In the genomic region with DNA sequence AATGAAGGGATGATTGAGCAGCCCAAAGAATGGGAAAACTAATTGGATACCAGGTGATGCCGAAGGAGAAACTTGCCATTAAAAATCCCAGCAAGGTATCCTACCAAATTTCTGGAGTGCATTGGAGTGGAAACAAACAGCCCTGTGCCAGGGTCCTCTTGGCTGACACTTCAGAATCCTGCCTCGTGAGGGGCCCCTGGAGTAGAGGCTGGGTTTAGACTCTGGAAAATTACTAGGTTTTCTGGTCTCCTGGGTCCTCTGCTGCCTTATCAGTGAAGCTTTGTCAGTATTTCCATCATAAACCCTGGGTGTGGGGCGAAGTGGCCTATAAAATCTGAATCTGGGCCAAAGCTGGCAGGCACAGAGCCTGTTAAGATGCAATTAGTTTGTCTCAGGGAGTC, we compare ENCODE assay signal across 19 cellular contexts.
A peak's percentile ranks its signal among the peaks of the same experiment; 100 is the strongest.
DNase-seq lines count a peak whose midpoint lies in the region; ATAC-seq and TF ChIP-seq lines count a peak whose summit lies in the region.
"Had no signal": no experiment of that assay in that cellular context is flagged by ENCODE, and none has a peak within 500 bp of the region (broad histone marks: within the 10 kb centered on the region; RNA-seq: fewer than 3 reads in every experiment).

No MANE protein-coding gene starts in this region.

- no peaks in the 10 kb centered on the region for H3K79me2 ChIP-seq in fibroblast of lung (ENCODE audit: control insufficient read depth, insufficient read depth, low read length)

- no peaks in the 10 kb centered on the region for H3K9me3 ChIP-seq in fibroblast of lung (ENCODE audit: control insufficient read depth, insufficient read depth, low read depth, low read length)
- H3K9me3 ChIP-seq: heart left ventricle had no signal

- no peaks in the 10 kb centered on the region for H3K27me3 ChIP-seq in fibroblast of lung (ENCODE audit: control insufficient read depth, insufficient read depth, low read length)

- peak overlapping the region; percentile 83 for H3K4me2 ChIP-seq in fibroblast of lung (ENCODE audit: extremely low read depth, insufficient read depth, low read length)

- DNase-seq in DMS 273 (lab: John Stamatoyannopoulos, UW; ENCODE audit: unreplicated experiment) = peak; percentile 71
- DNase-seq in NCI-H1105 (lab: John Stamatoyannopoulos, UW) = peak; percentile 8
- peak; percentile 4 to 9 for DNase-seq in fibroblast of lung (ENCODE audit: low read depth in 2 of 2)
- peak; percentile 56 for DNase-seq in retina
- no peak for DNase-seq in NCI-H2107 (lab: John Stamatoyannopoulos, UW)
- no peak for DNase-seq in NCI-H1694 treated with DMSO at 0.1 percent for 48 hours (lab: John Stamatoyannopoulos, UW)
- no peak for DNase-seq in iPS-NIHi11 (ENCODE audit: low spot score)
- DNase-seq: activated CD4-positive, alpha-beta T cell treated with anti-CD3 and anti-CD28 coated beads for 48 hours; activated CD8-positive, alpha-beta memory T cell treated with anti-CD3 and anti-CD28 coated beads, Interleukin-2, amount 50 U/mL, for 48 hours; anterior cingulate cortex; H9; heart left ventricle; Karpas-422; NCI-H146; NCI-H524; OCI-M1; stimulated activated naive B cell treated with anti-CD40 and anti-IgM and Interleukin-4, amounts not matched to agents 10 μg/mL and 1 μg/mL and 100 μg/mL, for 72 hours had no signal

- peak overlapping the region; percentile 39 for H3K27ac ChIP-seq in fibroblast of lung (ENCODE audit: insufficient read depth, low read length)
- H3K27ac ChIP-seq: SK-N-MC had no signal

- H3K9ac ChIP-seq in fibroblast of lung (ENCODE audit: insufficient read depth, low read length) = no peak overlapping the region

- no peak for TF ChIP-seq CTCF in fibroblast of lung (conservative IDR thresholded peaks at IDR 0.05 in 1 of 2, IDR thresholded peaks at IDR 0.05 in 1 of 2; ENCODE audit: low read depth in 1 of 2, low read length in 2 of 2)

- no peaks in the 10 kb centered on the region for H4K20me1 ChIP-seq in fibroblast of lung (ENCODE audit: control insufficient read depth, extremely low read depth, insufficient read depth, low read length)

- no peaks in the 10 kb centered on the region for H3K36me3 ChIP-seq in fibroblast of lung (ENCODE audit: control insufficient read depth, insufficient read depth, low read length)
- H3K36me3 ChIP-seq: heart left ventricle had no signal

- no peak overlapping the region for H3K4me3 ChIP-seq in fibroblast of lung (replicated peaks in 1 of 4; ENCODE audit: control extremely low read depth in 1 of 4, insufficient read depth in 1 of 4, low read depth in 3 of 4, low read length in 4 of 4)
- H3K4me3 ChIP-seq: heart left ventricle, SK-N-MC had no signal

- H2AFZ ChIP-seq in fibroblast of lung (ENCODE audit: low read length) = no peak overlapping the region

- H3K4me1 ChIP-seq in fibroblast of lung (ENCODE audit: control insufficient read depth, extremely low read depth, insufficient read depth, low read length) = peaks cover 31% of the 10 kb centered on the region

- no peak for ATAC-seq in GM21825 (IDR thresholded peaks at IDR 0.05; ENCODE audit: unreplicated experiment)
- ATAC-seq: heart left ventricle; stimulated activated naive B cell treated with anti-CD40 and anti-IgM and Interleukin-4, amounts not matched to agents 10 μg/mL and 1 μg/mL and 100 μg/mL, for 72 hours had no signal

Comparison
In these comparisons a context has a peak if more than half of its experiments do, and no peak if none do; other contexts are left out.
1. DNase-seq: peak in DMS 273 (single experiment), NCI-H1105 (single experiment), fibroblast of lung (2 of 2) and retina (single experiment); none in NCI-H2107 (single experiment), NCI-H1694 treated with DMSO at 0.1 percent for 48 hours (single experiment) and iPS-NIHi11 (single experiment).